8 cellular contexts compared by ENCODE assay signal in genomic region chr12:96906849-96907664, GRCh38.
DNase-seq lines count a peak whose midpoint lies in the region; ATAC-seq lines count a peak whose summit lies in the region.

NEDD1 (plus strand) TSS chr12:96907257; CDS start chr12:96909760, 2,503 bp downstream.

- no peaks in the 10 kb centered on the region for H3K9me3 Mint-ChIP-seq in central memory CD8-positive, alpha-beta T cell

- H3K36me3 Mint-ChIP-seq in central memory CD8-positive, alpha-beta T cell (ENCODE audit: insufficient read depth), result peaks cover 15% of the 10 kb centered on the region

- H3K27ac Mint-ChIP-seq in central memory CD8-positive, alpha-beta T cell (ENCODE audit: low read depth), result peak within 1 kb of the TSS; percentile 99

- peak within 1 kb of the TSS; percentile 97 for H3K4me3 Mint-ChIP-seq in central memory CD8-positive, alpha-beta T cell

- peaks cover 46% of the 10 kb centered on the region for H3K4me1 Mint-ChIP-seq in central memory CD8-positive, alpha-beta T cell

- H3K27me3 Mint-ChIP-seq in central memory CD8-positive, alpha-beta T cell, result no peaks in the 10 kb centered on the region

- ATAC-seq in GM18868 (IDR thresholded peaks at IDR 0.05; ENCODE audit: unreplicated experiment) (peak; percentile 91), HG03097 (IDR thresholded peaks at IDR 0.05; ENCODE audit: low FRiP score, unreplicated experiment) (peak; percentile 97)
- peak; percentile 87 to 89 for ATAC-seq in activated CD4-positive, CD25-positive, alpha-beta regulatory T cell treated with anti-CD3 and anti-CD28 coated beads, Interleukin-2, amount 50 U/mL, for 24 hours
- ATAC-seq in central memory CD8-positive, alpha-beta T cell (replicated peaks; ENCODE audit: extremely low read depth, poor library complexity, severe bottlenecking), result peak; percentile 78

- DNase-seq in AG08395 (ENCODE audit: low spot score) (peak; percentile 85), NCI-H2196 (lab: John Stamatoyannopoulos, UW; ENCODE audit: unreplicated experiment) (peak; percentile 91), islet precursor cell (peak; percentile 96)
- DNase-seq in central memory CD8-positive, alpha-beta T cell (ENCODE audit: low spot score in 2 of 2), result peak; percentile 69 to 75
- DNase-seq in stimulated activated CD4-positive, alpha-beta T cell treated with anti-CD3 and anti-CD28 coated beads, Interleukin-12 subunit alpha, Interleukin-12 subunit beta, amount 100 ng/mL, for 4 hours, result peak; percentile 83

Comparison
In these comparisons a context has a peak if more than half of its experiments do, and no peak if none do; other contexts are left out.
1. Peak in every context shown above with its lines: DNase-seq and ATAC-seq.